In the genomic region with DNA sequence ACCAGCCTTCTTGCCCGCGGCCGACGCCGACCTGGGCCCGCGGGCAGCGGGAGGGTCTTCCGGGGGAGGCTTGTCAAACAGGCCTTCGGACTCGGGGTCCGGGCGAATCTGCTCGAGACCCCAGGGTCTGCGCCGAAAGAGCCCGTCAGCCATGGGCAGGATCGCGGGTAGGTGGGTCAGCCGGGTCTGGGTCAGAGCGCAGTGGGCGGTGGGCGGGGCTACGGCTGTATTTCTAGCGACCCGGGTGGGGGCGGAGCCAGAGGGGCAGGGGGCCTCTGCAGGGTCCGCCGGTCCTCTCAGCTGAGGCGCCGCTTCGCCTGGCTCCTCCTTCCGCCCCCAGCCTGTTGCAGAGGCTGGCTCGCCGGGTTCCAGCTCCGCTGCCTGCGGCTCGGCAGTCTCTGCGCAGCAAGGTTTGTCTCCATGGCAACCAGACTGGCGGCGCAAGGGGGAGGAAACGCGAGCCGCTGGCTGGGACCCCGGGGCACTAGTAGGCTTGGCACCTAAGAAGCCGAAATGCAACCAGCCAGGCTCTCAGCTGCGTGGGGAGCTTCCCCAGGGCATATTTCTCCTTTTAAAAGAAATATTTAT, we compare ENCODE assay signal across 8 cellular contexts. TPM values are rescaled to one million over a fixed set of nuclear protein-coding genes. Genes with fewer than 3 reads are reported as not detected.
A peak's percentile ranks its signal among the peaks of the same experiment; 100 is the strongest.
DNase-seq lines count a peak whose midpoint lies in the region; ATAC-seq, FAIRE-seq and TF ChIP-seq lines count a peak whose summit lies in the region.

No MANE protein-coding gene starts in this region.

- H3K4me1 ChIP-seq in ACC112 (ENCODE audit: control insufficient read depth, insufficient read depth, low read length, unreplicated experiment) (no peaks in the 10 kb centered on the region), lung (ENCODE audit: control insufficient read depth in 2 of 2, insufficient read depth in 2 of 2, low read length in 2 of 2) (peaks cover 0 to 3% of the 10 kb centered on the region in 2 donors)

- peak; percentile 44 for DNase-seq in H54 (ENCODE audit: insufficient read length, low spot score)
- peak; percentile 61 for DNase-seq in NCI-H524 treated with DMSO at 0.1 percent for 48 hours (lab: John Stamatoyannopoulos, UW)
- peak; percentile 30 to 58 (median 43) for DNase-seq in activated CD8-positive, alpha-beta memory T cell treated with anti-CD3 and anti-CD28 coated beads for 48 hours (ENCODE audit: low read depth in 2 of 3, low spot score in 2 of 3)
- DNase-seq in effector CD8-positive, alpha-beta T cell (lab: John Stamatoyannopoulos, UW), result peak; percentile 69
- no peak for DNase-seq in lung (ENCODE audit: low spot score)
- peak; percentile 69 to 76 for DNase-seq in stimulated activated CD4-positive, alpha-beta T cell treated with anti-CD3 and anti-CD28 coated beads, Interleukin-4, amount 100 ng/mL, for 4 hours
- DNase-seq in GDM1 (lab: John Stamatoyannopoulos, UW), result no peak

- peak; percentile 70 for ATAC-seq in lung (ENCODE audit: insufficient read depth, low FRiP score)

- 1 to 5% methylated on average over 43 to 47 of the region's 47 CpGs for WGBS in lung, 2 donors

- H3K27me3 ChIP-seq in ACC112 (ENCODE audit: insufficient read depth, low read length) (no peaks in the 10 kb centered on the region), lung (ENCODE audit: control insufficient read depth, insufficient read depth) (no peaks in the 10 kb centered on the region)

- H3K36me3 ChIP-seq in ACC112 (ENCODE audit: insufficient read depth, low read length) (no peaks in the 10 kb centered on the region), lung (ENCODE audit: control insufficient read depth in 2 of 2, insufficient read depth in 2 of 2, low read length in 2 of 2) (peaks cover 0 to 3% of the 10 kb centered on the region in 2 donors)

- no peak for TF ChIP-seq CTCF in lung (IDR thresholded peaks at IDR 0.05; ENCODE audit: control extremely low read depth, extremely low read depth)

- no peaks in the 10 kb centered on the region for H3K79me2 ChIP-seq in ACC112 (ENCODE audit: control insufficient read depth, insufficient read depth, low read length, unreplicated experiment)

- peak overlapping the region; percentile 64 for H2AFZ ChIP-seq in ACC112 (ENCODE audit: low read length, unreplicated experiment)

- no peak for TF ChIP-seq POLR2A in H54 (IDR thresholded peaks at IDR 0.05; ENCODE audit: low read depth, low read length)

- H3K9me3 ChIP-seq in lung (ENCODE audit: control insufficient read depth in 2 of 2, insufficient read depth in 1 of 2, low read length in 1 of 2), result no peaks in the 10 kb centered on the region

- H3K27ac ChIP-seq in ACC112 (ENCODE audit: low read depth, low read length), result no peak overlapping the region
- no peak overlapping the region for H3K27ac ChIP-seq in lung (ENCODE audit: low read depth in 1 of 2, low read length in 1 of 2)

- H3K4me3 ChIP-seq in ACC112 (ENCODE audit: low read depth, low read length) (peak overlapping the region; percentile 82), lung (peak overlapping the region; percentile 9)

- no peak for FAIRE-seq in H54 (lab: Jason Lieb, UNC)

RNA-seq across cellular contexts. Expression of gene MIS12, which starts 14.5 kb away (rescaled TPM):
- 10 to 100 TPM; 14.1 to 16.3 TPM for total RNA-seq in lung
- 10 to 100 TPM; 14.4 to 16.0 TPM for polyA plus RNA-seq in lung

RNA-seq across cellular contexts. Expression of gene DERL2, which starts 14.9 kb away (rescaled TPM):
- total RNA-seq in lung, result 10 to 100 TPM; 39.3 to 67.8 TPM
- polyA plus RNA-seq in lung, result 100 to 1,000 TPM in 1 of 2 donors, 10 to 100 TPM in 1; 57.9 to 104 TPM

RNA-seq across cellular contexts. Expression of gene DHX33, which starts 32.1 kb away (rescaled TPM):
- 10 to 100 TPM; 11.6 to 13.4 TPM for total RNA-seq in lung
- polyA plus RNA-seq in lung, result 1 to 10 TPM; 4.7 to 7.4 TPM

Comparison
In these comparisons a context has a peak if more than half of its experiments do, and no peak if none do; other contexts are left out.
1. DNase-seq: peak in H54 (single experiment), NCI-H524 treated with DMSO at 0.1 percent for 48 hours (single experiment), activated CD8-positive, alpha-beta memory T cell treated with anti-CD3 and anti-CD28 coated beads for 48 hours (3 of 3), effector CD8-positive, alpha-beta T cell (single experiment) and stimulated activated CD4-positive, alpha-beta T cell treated with anti-CD3 and anti-CD28 coated beads, Interleukin-4, amount 100 ng/mL, for 4 hours (2 of 2); none in lung (single experiment) and GDM1 (single experiment).